Comparison of ENCODE assay signal across 1 cellular context in genomic region chr7:138625084-138625848, GRCh38.
TF ChIP-seq lines count a peak whose summit lies in the region.

No MANE protein-coding gene starts in this region.

TF ChIP-seq in GM23338, 12 proteins besides CTCF, POLR2A, EP300 and RAD21:
- TF ChIP-seq ZNF462 (CRISPR knock-in tag; IDR thresholded peaks at IDR 0.05) (no peak), NANOG (IDR thresholded peaks at IDR 0.05; ENCODE audit: borderline replicate concordance) (peak; percentile 72; the same call in 1 of the 2 replicates)
